ENCODE assay signal across 19 cellular contexts in the genomic region with DNA sequence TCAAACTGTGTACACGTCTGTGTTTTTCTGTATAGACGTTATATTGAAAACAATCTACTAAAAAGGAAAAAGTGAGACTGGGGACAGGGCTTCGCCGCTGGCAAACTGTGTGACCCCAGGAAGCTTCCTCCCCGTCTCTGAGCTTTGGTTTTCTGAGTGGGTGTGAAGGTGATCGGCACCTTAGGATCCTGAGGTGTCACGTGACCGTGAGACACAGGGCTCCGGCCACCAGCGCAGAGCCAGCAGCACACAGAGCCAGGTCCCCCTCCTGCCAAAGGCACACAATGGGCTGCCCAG. TPM values are rescaled to one million over a fixed set of nuclear protein-coding genes. Genes with fewer than 3 reads are reported as not detected.
DNase-seq lines count a peak whose midpoint lies in the region; ATAC-seq and TF ChIP-seq lines count a peak whose summit lies in the region.
"Had no signal": no experiment of that assay in that cellular context is flagged by ENCODE, and none has a peak within 500 bp of the region (broad histone marks: within the 10 kb centered on the region; RNA-seq: fewer than 3 reads in every experiment).

No MANE protein-coding gene starts in this region.

- H3K4me1 ChIP-seq in neuronal stem cell (ENCODE audit: control insufficient read depth in 2 of 2, insufficient read depth in 1 of 2, low read depth in 1 of 2, low read length in 2 of 2) (peaks cover 17 to 22% of the 10 kb centered on the region in 2 donors), thymus (ENCODE audit: control insufficient read depth, insufficient read depth, low read length) (no peaks in the 10 kb centered on the region), ovary (ENCODE audit: insufficient read depth) (peaks cover 8% of the 10 kb centered on the region)

- no peak overlapping the region for H3K4ac ChIP-seq in neuronal stem cell (ENCODE audit: low read length)

- peak overlapping the region; percentile 25 for H3K27ac Mint-ChIP-seq in dendritic cell treated with granulocyte-macrophage colony-stimulating factor and Interleukin-4, amounts not matched to agents 40 ng/mL and 50 ng/mL, for 4 days
- H3K27ac Mint-ChIP-seq in activated naive CD4-positive, alpha-beta T cell treated with anti-CD3 and anti-CD28 coated beads for 36 hours = no peak overlapping the region
- H3K27ac Mint-ChIP-seq: activated naive CD8-positive, alpha-beta T cell had no signal

- H3K18ac ChIP-seq in neuronal stem cell (ENCODE audit: low read length) = peak overlapping the region; percentile 52

- intact Hi-C loops in dendritic cell treated with granulocyte-macrophage colony-stimulating factor and Interleukin-4, amounts not matched to agents 40 ng/mL and 50 ng/mL, for 4 days (cut with micrococcal nuclease) = no loop called here
- intact Hi-C loops in ovary (cut with DNase I) = no loop called here
- intact Hi-C loops in activated naive CD4-positive, alpha-beta T cell treated with anti-CD3 and anti-CD28 coated beads for 36 hours (cut with micrococcal nuclease) = loop anchor here (2.0 kb wide), 1 partner anchor 108 kb away; no protein-coding TSS in a partner anchor

- H3K27ac ChIP-seq in VCaP (peak overlapping the region; percentile 36), neuronal stem cell (replicated peaks; ENCODE audit: low read length) (peak overlapping the region; percentile 24), thymus (ENCODE audit: low read depth) (peak overlapping the region; percentile 22), ovary (no peak overlapping the region)
- H3K27ac ChIP-seq: neural progenitor cell had no signal

- no peaks in the 10 kb centered on the region for H3K27me3 ChIP-seq in neuronal stem cell (ENCODE audit: control insufficient read depth in 3 of 3, insufficient read depth in 3 of 3, low read depth in 1 of 3, low read length in 3 of 3)
- H3K27me3 ChIP-seq in thymus (ENCODE audit: control insufficient read depth, insufficient read depth) = no peaks in the 10 kb centered on the region
- no peaks in the 10 kb centered on the region for H3K27me3 ChIP-seq in ovary
- H3K27me3 ChIP-seq: esophagus squamous epithelium, gastroesophageal sphincter had no signal

- H3K4me2 ChIP-seq in neuronal stem cell (ENCODE audit: insufficient read depth, low read length, poor library complexity, severe bottlenecking) = no peak overlapping the region
- H3K4me2 ChIP-seq: neural progenitor cell had no signal

- DNase-seq in neuronal stem cell (ENCODE audit: low spot score) = no peak
- no peak for DNase-seq in NCI-H2196 treated with DMSO at 0.1 percent for 48 hours (lab: John Stamatoyannopoulos, UW; ENCODE audit: unreplicated experiment)
- no peak for DNase-seq in ovary
- no peak for DNase-seq in activated naive CD4-positive, alpha-beta T cell treated with anti-CD3 and anti-CD28 coated beads for 36 hours
- DNase-seq: DMS 273 treated with DMSO at 0.1 percent for 48 hours, esophagus squamous epithelium, Kasumi-1, NCI-H187, small intestine had no signal

- H2AK5ac ChIP-seq in neuronal stem cell (ENCODE audit: low read depth, low read length) = no peak overlapping the region

- no peak overlapping the region for H2BK120ac ChIP-seq in neuronal stem cell (ENCODE audit: low read depth, low read length)

- no peaks in the 10 kb centered on the region for H3K9me3 Mint-ChIP-seq in dendritic cell treated with granulocyte-macrophage colony-stimulating factor and Interleukin-4, amounts not matched to agents 40 ng/mL and 50 ng/mL, for 4 days
- H3K9me3 Mint-ChIP-seq in activated naive CD4-positive, alpha-beta T cell treated with anti-CD3 and anti-CD28 coated beads for 36 hours = no peaks in the 10 kb centered on the region
- H3K9me3 Mint-ChIP-seq: CD4-positive, CD25-positive, alpha-beta regulatory T cell; H9; neural progenitor cell had no signal

- peak overlapping the region; percentile 43 for H3K23ac ChIP-seq in neuronal stem cell (ENCODE audit: low read depth, low read length, poor library complexity)

- TF ChIP-seq CTCF in VCaP (conservative IDR thresholded peaks at IDR 0.05) (no peak), ovary (IDR thresholded peaks at IDR 0.05) (no peak)

- H2AFZ ChIP-seq in neuronal stem cell (ENCODE audit: low read length) = no peak overlapping the region
- H2AFZ ChIP-seq: neural progenitor cell had no signal

- no peaks in the 10 kb centered on the region for H3K27me3 Mint-ChIP-seq in dendritic cell treated with granulocyte-macrophage colony-stimulating factor and Interleukin-4, amounts not matched to agents 40 ng/mL and 50 ng/mL, for 4 days
- H3K27me3 Mint-ChIP-seq in activated naive CD4-positive, alpha-beta T cell treated with anti-CD3 and anti-CD28 coated beads for 36 hours (ENCODE audit: low read depth) = no peaks in the 10 kb centered on the region
- H3K27me3 Mint-ChIP-seq: activated naive CD8-positive, alpha-beta T cell; CD4-positive, CD25-positive, alpha-beta regulatory T cell had no signal

- H3K4me1 Mint-ChIP-seq in dendritic cell treated with granulocyte-macrophage colony-stimulating factor and Interleukin-4, amounts not matched to agents 40 ng/mL and 50 ng/mL, for 4 days (ENCODE audit: low read depth) = peaks cover 64% of the 10 kb centered on the region
- no peaks in the 10 kb centered on the region for H3K4me1 Mint-ChIP-seq in activated naive CD4-positive, alpha-beta T cell treated with anti-CD3 and anti-CD28 coated beads for 36 hours (ENCODE audit: low read depth)

- H3K4me3 ChIP-seq in neuronal stem cell (ENCODE audit: low read length in 2 of 2) = peak overlapping the region in 1 of 2 donors; percentile 30
- no peak overlapping the region for H3K4me3 ChIP-seq in thymus (ENCODE audit: low read length)
- H3K4me3 ChIP-seq in ovary = no peak overlapping the region
- H3K4me3 ChIP-seq: esophagus squamous epithelium, gastroesophageal sphincter, mucosa of descending colon, neural progenitor cell had no signal

- H4K91ac ChIP-seq in neuronal stem cell (ENCODE audit: low read depth, low read length, poor library complexity) = no peak overlapping the region

- H2BK12ac ChIP-seq in neuronal stem cell (ENCODE audit: low read length) = no peak overlapping the region

- H3K14ac ChIP-seq in neuronal stem cell (ENCODE audit: low read length) = peak overlapping the region; percentile 21

- peaks cover 0 to 10% of the 10 kb centered on the region in 2 donors for H3K36me3 ChIP-seq in neuronal stem cell (replicated peaks in 1 of 2; ENCODE audit: control insufficient read depth in 2 of 2, insufficient read depth in 2 of 2, low read length in 2 of 2)
- peaks cover 34% of the 10 kb centered on the region for H3K36me3 ChIP-seq in thymus (ENCODE audit: control insufficient read depth, insufficient read depth)
- no peaks in the 10 kb centered on the region for H3K36me3 ChIP-seq in ovary
- H3K36me3 ChIP-seq: neural progenitor cell had no signal

- no peak overlapping the region for H2BK5ac ChIP-seq in neuronal stem cell (ENCODE audit: low read length)

- H3K9me3 ChIP-seq in neuronal stem cell (replicated peaks in 1 of 2; ENCODE audit: control insufficient read depth in 2 of 2, insufficient read depth in 1 of 2, low read depth in 1 of 2, low read length in 2 of 2) = no peaks in the 10 kb centered on the region
- H3K9me3 ChIP-seq in thymus (ENCODE audit: control insufficient read depth) = no peaks in the 10 kb centered on the region
- no peaks in the 10 kb centered on the region for H3K9me3 ChIP-seq in ovary
- H3K9me3 ChIP-seq: esophagus squamous epithelium, gastroesophageal sphincter, mucosa of descending colon had no signal

- CTCF ChIA-PET in activated naive CD4-positive, alpha-beta T cell treated with anti-CD3 and anti-CD28 coated beads for 36 hours (lab: Charles Lee) = interaction anchor here (0.7 to 2.3 kb wide), 8 partner anchors 10 to 338 kb away, joined by 3 to 8 read pairs (median 4); no protein-coding TSS in a partner anchor

- H3K36me3 Mint-ChIP-seq in dendritic cell treated with granulocyte-macrophage colony-stimulating factor and Interleukin-4, amounts not matched to agents 40 ng/mL and 50 ng/mL, for 4 days (ENCODE audit: low read depth) = peaks cover 82% of the 10 kb centered on the region
- peaks cover 1% of the 10 kb centered on the region for H3K36me3 Mint-ChIP-seq in activated naive CD4-positive, alpha-beta T cell treated with anti-CD3 and anti-CD28 coated beads for 36 hours (ENCODE audit: low read depth)
- H3K36me3 Mint-ChIP-seq: neural progenitor cell had no signal

- TF ChIP-seq EP300 in ovary (IDR thresholded peaks at IDR 0.05) = no peak

- no peak for TF ChIP-seq POLR2A in ovary (IDR thresholded peaks at IDR 0.05)

- H2BK15ac ChIP-seq in neuronal stem cell (ENCODE audit: low read length) = no peak overlapping the region

- no peaks in the 10 kb centered on the region for H3K79me1 ChIP-seq in neuronal stem cell (ENCODE audit: low read depth, low read length)

- H3K4me3 Mint-ChIP-seq in dendritic cell treated with granulocyte-macrophage colony-stimulating factor and Interleukin-4, amounts not matched to agents 40 ng/mL and 50 ng/mL, for 4 days = no peak overlapping the region
- no peak overlapping the region for H3K4me3 Mint-ChIP-seq in activated naive CD4-positive, alpha-beta T cell treated with anti-CD3 and anti-CD28 coated beads for 36 hours
- H3K4me3 Mint-ChIP-seq: activated naive CD8-positive, alpha-beta T cell; CD4-positive, CD25-positive, alpha-beta regulatory T cell; H9 had no signal

- H4K8ac ChIP-seq in neuronal stem cell (ENCODE audit: low read depth, low read length) = no peak overlapping the region

- WGBS in neuronal stem cell (ENCODE audit: extremely low coverage in 2 of 2, insufficient read length in 2 of 2, insufficient replicate concordance in 1 of 2), 2 donors = no CpG with 5 or more reads among the region's 10 CpGs
- 92% methylated on average over 10 of the region's 10 CpGs for WGBS in thymus
- 84 to 87% (median 86%) methylated on average over 10 of the region's 10 CpGs for WGBS in ovary, 3 donors

- no peak for ATAC-seq in HG03135 (IDR thresholded peaks at IDR 0.05; ENCODE audit: unreplicated experiment)

- H3K9ac ChIP-seq in neuronal stem cell (ENCODE audit: low read depth, low read length, poor library complexity) = peak overlapping the region; percentile 30
- H3K9ac ChIP-seq: neural progenitor cell had no signal

RNA-seq across cellular contexts. Expression of a gene that starts 32.0 kb away (rescaled TPM):
- polyA plus RNA-seq in neuronal stem cell (2013, experiment 1 of 2) = 62.1 TPM
- 61.2 TPM for polyA plus RNA-seq in neuronal stem cell (2013, experiment 2 of 2)
- polyA plus RNA-seq in thymus (32.4 TPM), ovary (10 to 100 TPM; 17.3 to 19.4 TPM)
- total RNA-seq in ovary = 10 to 100 TPM; 14.8 to 40.0 (median 33.9) TPM
- total RNA-seq in activated naive CD4-positive, alpha-beta T cell treated with anti-CD3 and anti-CD28 coated beads for 36 hours = 10 to 100 TPM; 16.6 to 19.5 TPM

RNA-seq across cellular contexts. Expression of a gene that starts 44.9 kb away (rescaled TPM):
- 39.5 TPM for polyA plus RNA-seq in neuronal stem cell (2013, experiment 1 of 2)
- polyA plus RNA-seq in neuronal stem cell (2013, experiment 2 of 2) = 39.4 TPM
- polyA plus RNA-seq in thymus (40.6 TPM), ovary (10 to 100 TPM; 12.4 to 24.0 TPM)
- 10 to 100 TPM; 35.8 to 58.6 (median 48.1) TPM for total RNA-seq in ovary
- 100 to 1,000 TPM; 151 to 154 TPM for total RNA-seq in activated naive CD4-positive, alpha-beta T cell treated with anti-CD3 and anti-CD28 coated beads for 36 hours

Comparison
In these comparisons a context has a peak if more than half of its experiments do, and no peak if none do; other contexts are left out.
1. H3K27ac ChIP-seq: peak in VCaP (single experiment), neuronal stem cell (single experiment) and thymus (single experiment); none in ovary (0 of 2).